In the genomic region with DNA sequence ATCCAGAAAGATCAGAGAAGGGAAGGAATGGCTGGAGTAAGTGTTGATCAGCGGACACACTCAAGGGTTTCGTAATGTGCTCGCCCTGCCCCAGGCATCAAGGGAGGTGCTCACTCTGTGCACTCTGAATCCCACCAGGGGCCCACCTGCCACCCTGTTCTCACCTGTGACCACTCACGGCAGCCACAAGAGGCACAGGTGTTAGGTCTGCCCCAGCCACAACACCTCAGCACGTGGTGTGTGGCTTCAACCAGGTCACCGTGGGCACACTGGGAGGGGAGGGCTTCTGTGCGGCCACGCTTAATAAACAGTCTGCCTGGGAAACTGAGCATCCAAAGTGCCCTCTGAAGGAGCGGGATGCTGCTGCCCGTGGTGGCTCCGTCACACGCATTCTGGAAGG, we compare ENCODE assay signal across 1 cellular context.
TF ChIP-seq lines count a peak whose summit lies in the region.

No MANE protein-coding gene starts in this region.

TF ChIP-seq in H1, 55 proteins besides CTCF, POLR2A, EP300 and RAD21:
- TF ChIP-seq SIRT6 (IDR thresholded peaks at IDR 0.05; ENCODE audit: low read length) (no peak), CHD1 (IDR thresholded peaks at IDR 0.05; ENCODE audit: low read depth, low read length) (no peak)
